Comparison of ENCODE assay signal across 1 cellular context in genomic region chr10:72692897-72693598, GRCh38.
TF ChIP-seq lines count a peak whose summit lies in the region.

No MANE protein-coding gene starts in this region.

TF ChIP-seq in SK-N-SH treated with all-trans-retinoic acid at 6 μM for 48 hours, 23 proteins besides CTCF, POLR2A, EP300 and RAD21 (continued from another document):
- TF ChIP-seq TSHZ2 (CRISPR knock-in tag; IDR thresholded peaks at IDR 0.05) (no peak), CREB5 (CRISPR knock-in tag; IDR thresholded peaks at IDR 0.05; ENCODE audit: low read depth) (no peak), ESRRG (CRISPR knock-in tag; IDR thresholded peaks at IDR 0.05) (no peak), OSR1 (CRISPR knock-in tag; IDR thresholded peaks at IDR 0.05) (no peak), PATZ1 (CRISPR knock-in tag; IDR thresholded peaks at IDR 0.05; ENCODE audit: borderline replicate concordance) (no peak), RARB (CRISPR knock-in tag; IDR thresholded peaks at IDR 0.05) (no peak)
